Comparison of ENCODE assay signal across 8 cellular contexts in genomic region chr1:46603858-46604549, GRCh38. TPM values are rescaled to one million over a fixed set of nuclear protein-coding genes. Genes with fewer than 3 reads are reported as not detected.
DNase-seq lines count a peak whose midpoint lies in the region; ATAC-seq and TF ChIP-seq lines count a peak whose summit lies in the region.

Gene MKNK1, minus strand, starts transcription at chr1:46604268. Its CDS starts 20,941 bp downstream, at chr1:46583327.

- peak within 1 kb of the TSS; percentile 71 for H3K9ac ChIP-seq in SU-DHL-6 (ENCODE audit: low read length)

- H4K20me1 ChIP-seq in SU-DHL-6 (ENCODE audit: low read depth, low read length) = no peaks in the 10 kb centered on the region

- H3K79me2 ChIP-seq in SU-DHL-6 (ENCODE audit: insufficient read depth, low read length) = no peaks in the 10 kb centered on the region

- DNase-seq in GM10266 (ENCODE audit: extremely low spot score) (peak; percentile 99), NCI-H1092 (lab: John Stamatoyannopoulos, UW) (peak; percentile 21), glutamatergic neuron (peak; percentile 99), osteocyte (ENCODE audit: extremely low spot score, unreplicated experiment) (peak; percentile 100)
- DNase-seq in activated naive CD8-positive, alpha-beta T cell treated with anti-CD3 and anti-CD28 coated beads, Interleukin-2, amount 10 ng/mL, durations not matched to agents 7 days and 5 days = peak; percentile 98

- no peaks in the 10 kb centered on the region for H3K9me2 ChIP-seq in SU-DHL-6 (replicated peaks; ENCODE audit: insufficient read depth, low read length)

- peak within 1 kb of the TSS; percentile 80 for H2AFZ ChIP-seq in SU-DHL-6 (ENCODE audit: low read depth, low read length, severe bottlenecking)

- H3K9me3 ChIP-seq in SU-DHL-6 (ENCODE audit: insufficient read depth, low read length) (no peaks in the 10 kb centered on the region), thymus (ENCODE audit: control insufficient read depth) (no peaks in the 10 kb centered on the region)

- peak within 1 kb of the TSS; percentile 81 for H3K27ac Mint-ChIP-seq in activated naive CD8-positive, alpha-beta T cell treated with anti-CD3 and anti-CD28 coated beads, Interleukin-2, amount 10 ng/mL, durations not matched to agents 7 days and 5 days
- H3K27ac Mint-ChIP-seq in glutamatergic neuron (ENCODE audit: unreplicated experiment) (peak within 1 kb of the TSS; percentile 76), osteocyte (ENCODE audit: unreplicated experiment) (peak within 1 kb of the TSS; percentile 80)

- POLR2A ChIA-PET in activated naive CD8-positive, alpha-beta T cell treated with anti-CD3 and anti-CD28 coated beads, Interleukin-2, amount 10 ng/mL, durations not matched to agents 7 days and 5 days (lab: Charles Lee) = interaction anchor here (0.7 to 4.8 kb wide), 13 partner anchors 8 to 115 kb away, joined by 3 to 91 read pairs (median 10); partner anchors contain the start of genes ATPAF1, EFCAB14, KNCN and MOB3C

- 1% methylated on average over 53 of the region's 53 CpGs for WGBS in thymus

- H3K27ac ChIP-seq in SU-DHL-6 (ENCODE audit: low read depth, low read length) (no peak within 1 kb of the TSS), thymus (ENCODE audit: low read depth) (peak within 1 kb of the TSS; percentile 77)

- peak; percentile 94 for ATAC-seq in HG02588 (IDR thresholded peaks at IDR 0.05; ENCODE audit: unreplicated experiment)
- peak; percentile 89 for ATAC-seq in activated naive CD8-positive, alpha-beta T cell treated with anti-CD3 and anti-CD28 coated beads, Interleukin-2, amount 10 ng/mL, durations not matched to agents 7 days and 5 days (ENCODE audit: low read depth)

- no peaks in the 10 kb centered on the region for H3K27me3 Mint-ChIP-seq in activated naive CD8-positive, alpha-beta T cell treated with anti-CD3 and anti-CD28 coated beads, Interleukin-2, amount 10 ng/mL, durations not matched to agents 7 days and 5 days
- H3K27me3 Mint-ChIP-seq in glutamatergic neuron (ENCODE audit: unreplicated experiment) (peaks cover 11% of the 10 kb centered on the region), osteocyte (ENCODE audit: unreplicated experiment) (no peaks in the 10 kb centered on the region)

- TF ChIP-seq CTCF in GM10266 (IDR thresholded peaks at IDR 0.05; ENCODE audit: control insufficient read depth, insufficient read depth, low read depth, missing control alignments) = no peak
- no peak for TF ChIP-seq CTCF in SU-DHL-6 (IDR thresholded peaks at IDR 0.05; ENCODE audit: insufficient read depth, low read length, poor library complexity, severe bottlenecking)
- no peak for TF ChIP-seq CTCF in glutamatergic neuron (IDR thresholded peaks at IDR 0.05; ENCODE audit: partially characterized antibody, unreplicated experiment)
- TF ChIP-seq CTCF in osteocyte (IDR thresholded peaks at IDR 0.05) = peak; percentile 42

- H3K4me3 ChIP-seq in SU-DHL-6 (ENCODE audit: insufficient read depth, low read length, poor library complexity, severe bottlenecking) (peak within 1 kb of the TSS; percentile 80), thymus (ENCODE audit: low read length) (peak within 1 kb of the TSS; percentile 73)

- H3K36me3 Mint-ChIP-seq in activated naive CD8-positive, alpha-beta T cell treated with anti-CD3 and anti-CD28 coated beads, Interleukin-2, amount 10 ng/mL, durations not matched to agents 7 days and 5 days = peaks cover 38% of the 10 kb centered on the region
- H3K36me3 Mint-ChIP-seq in glutamatergic neuron (ENCODE audit: unreplicated experiment) = no peaks in the 10 kb centered on the region
- H3K36me3 Mint-ChIP-seq in osteocyte (ENCODE audit: unreplicated experiment) = peaks cover 14% of the 10 kb centered on the region

- peak within 1 kb of the TSS; percentile 70 for H3K4me2 ChIP-seq in SU-DHL-6 (ENCODE audit: low read depth, low read length, poor library complexity, severe bottlenecking)

- peak within 1 kb of the TSS; percentile 90 for H3K4me3 Mint-ChIP-seq in activated naive CD8-positive, alpha-beta T cell treated with anti-CD3 and anti-CD28 coated beads, Interleukin-2, amount 10 ng/mL, durations not matched to agents 7 days and 5 days
- H3K4me3 Mint-ChIP-seq in glutamatergic neuron (ENCODE audit: unreplicated experiment) (peak within 1 kb of the TSS; percentile 92), osteocyte (ENCODE audit: unreplicated experiment) (peak within 1 kb of the TSS; percentile 89)

- peaks cover 48% of the 10 kb centered on the region for H3K4me1 ChIP-seq in thymus (ENCODE audit: control insufficient read depth, insufficient read depth, low read length)

- H3K27me3 ChIP-seq in SU-DHL-6 (ENCODE audit: low read length) (no peaks in the 10 kb centered on the region), thymus (ENCODE audit: control insufficient read depth, insufficient read depth) (no peaks in the 10 kb centered on the region)

- no peaks in the 10 kb centered on the region for H3K9me3 Mint-ChIP-seq in activated naive CD8-positive, alpha-beta T cell treated with anti-CD3 and anti-CD28 coated beads, Interleukin-2, amount 10 ng/mL, durations not matched to agents 7 days and 5 days
- H3K9me3 Mint-ChIP-seq in glutamatergic neuron (ENCODE audit: unreplicated experiment) = peaks cover 4% of the 10 kb centered on the region
- H3K9me3 Mint-ChIP-seq in osteocyte (ENCODE audit: unreplicated experiment) = no peaks in the 10 kb centered on the region

- no peaks in the 10 kb centered on the region for H3K36me3 ChIP-seq in SU-DHL-6 (ENCODE audit: low read length)
- H3K36me3 ChIP-seq in thymus (ENCODE audit: control insufficient read depth, insufficient read depth) = peaks cover 9% of the 10 kb centered on the region

- H3F3A ChIP-seq in SU-DHL-6 (ENCODE audit: insufficient read depth) = no peaks in the 10 kb centered on the region

- peaks cover 52% of the 10 kb centered on the region for H3K4me1 Mint-ChIP-seq in activated naive CD8-positive, alpha-beta T cell treated with anti-CD3 and anti-CD28 coated beads, Interleukin-2, amount 10 ng/mL, durations not matched to agents 7 days and 5 days
- H3K4me1 Mint-ChIP-seq in glutamatergic neuron (ENCODE audit: low read depth, unreplicated experiment) (peaks cover 2% of the 10 kb centered on the region), osteocyte (ENCODE audit: unreplicated experiment) (peaks cover 25% of the 10 kb centered on the region)

RNA-seq across cellular contexts. Expression of gene MKNK1, which starts in this region (rescaled TPM):
- 10 to 100 TPM; 65.4 to 70.2 TPM for total RNA-seq in activated naive CD8-positive, alpha-beta T cell treated with anti-CD3 and anti-CD28 coated beads, Interleukin-2, amount 10 ng/mL, durations not matched to agents 7 days and 5 days
- total RNA-seq in glutamatergic neuron (ENCODE audit: unreplicated experiment) = 58.4 TPM
- total RNA-seq in osteocyte = 32.5 and 35.0 TPM in 2 replicates
- 62.2 TPM for polyA plus RNA-seq in thymus

Comparison
In these comparisons a context has a peak if more than half of its experiments do, and no peak if none do; other contexts are left out.
1. DNase-seq: peak in every context shown above with its lines; median percentile 100 in osteocyte; 99 in GM10266; 99 in glutamatergic neuron; 98 in activated naive CD8-positive, alpha-beta T cell treated with anti-CD3 and anti-CD28 coated beads, Interleukin-2, amount 10 ng/mL, durations not matched to agents 7 days and 5 days; 21 in NCI-H1092.